ENCODE assay signal across 2 cellular contexts in the genomic region with DNA sequence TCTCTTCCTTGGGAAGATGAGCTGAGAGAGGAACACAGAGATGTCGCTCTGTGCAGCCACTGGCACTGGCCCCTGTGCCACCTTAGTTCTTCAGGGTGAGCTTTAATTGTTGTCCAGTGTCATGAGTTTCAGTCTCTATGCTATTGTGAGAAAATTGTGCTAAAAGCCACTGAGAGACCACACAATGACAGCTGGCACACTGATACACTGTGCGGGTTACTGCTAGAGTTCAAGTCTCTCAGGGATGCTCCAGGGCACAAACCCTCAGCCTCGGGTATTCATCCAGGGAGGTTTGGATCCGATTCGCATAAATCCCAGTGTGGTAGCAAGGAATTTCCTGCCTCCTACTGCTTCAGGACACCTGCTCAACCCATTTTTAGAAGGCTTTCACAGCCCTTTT.
TF ChIP-seq lines count a peak whose summit lies in the region.

No MANE protein-coding gene starts in this region.

TF ChIP-seq in GM23338, 12 proteins besides CTCF, POLR2A, EP300 and RAD21 (continued from another document):
- no peak for TF ChIP-seq NANOG (IDR thresholded peaks at IDR 0.05; ENCODE audit: borderline replicate concordance)
- TF ChIP-seq ZNF114 (CRISPR knock-in tag; IDR thresholded peaks at IDR 0.05), result no peak

TF ChIP-seq in WTC11, 78 proteins besides CTCF, POLR2A, EP300 and RAD21 (continued from another document):
- TF ChIP-seq, protein P1, sequence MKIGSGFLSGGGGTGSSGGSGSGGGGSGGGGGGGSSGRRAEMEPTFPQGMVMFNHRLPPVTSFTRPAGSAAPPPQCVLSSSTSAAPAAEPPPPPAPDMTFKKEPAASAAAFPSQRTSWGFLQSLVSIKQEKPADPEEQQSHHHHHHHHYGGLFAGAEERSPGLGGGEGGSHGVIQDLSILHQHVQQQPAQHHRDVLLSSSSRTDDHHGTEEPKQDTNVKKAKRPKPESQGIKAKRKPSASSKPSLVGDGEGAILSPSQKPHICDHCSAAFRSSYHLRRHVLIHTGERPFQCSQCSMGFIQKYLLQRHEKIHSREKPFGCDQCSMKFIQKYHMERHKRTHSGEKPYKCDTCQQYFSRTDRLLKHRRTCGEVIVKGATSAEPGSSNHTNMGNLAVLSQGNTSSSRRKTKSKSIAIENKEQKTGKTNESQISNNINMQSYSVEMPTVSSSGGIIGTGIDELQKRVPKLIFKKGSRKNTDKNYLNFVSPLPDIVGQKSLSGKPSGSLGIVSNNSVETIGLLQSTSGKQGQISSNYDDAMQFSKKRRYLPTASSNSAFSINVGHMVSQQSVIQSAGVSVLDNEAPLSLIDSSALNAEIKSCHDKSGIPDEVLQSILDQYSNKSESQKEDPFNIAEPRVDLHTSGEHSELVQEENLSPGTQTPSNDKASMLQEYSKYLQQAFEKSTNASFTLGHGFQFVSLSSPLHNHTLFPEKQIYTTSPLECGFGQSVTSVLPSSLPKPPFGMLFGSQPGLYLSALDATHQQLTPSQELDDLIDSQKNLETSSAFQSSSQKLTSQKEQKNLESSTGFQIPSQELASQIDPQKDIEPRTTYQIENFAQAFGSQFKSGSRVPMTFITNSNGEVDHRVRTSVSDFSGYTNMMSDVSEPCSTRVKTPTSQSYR (CRISPR knock-in tag; IDR thresholded peaks at IDR 0.05), result no peak
- TF ChIP-seq GABPB1 (CRISPR knock-in tag; IDR thresholded peaks at IDR 0.05) (no peak), ERG (CRISPR knock-in tag; IDR thresholded peaks at IDR 0.05) (no peak)
